Comparison of ENCODE assay signal across 10 cellular contexts in genomic region chr17:39094607-39095308, GRCh38. TPM values are rescaled to one million over a fixed set of nuclear protein-coding genes. Genes with fewer than 3 reads are reported as not detected.
DNase-seq lines count a peak whose midpoint lies in the region; ATAC-seq and TF ChIP-seq lines count a peak whose summit lies in the region.
"Had no signal": no experiment of that assay in that cellular context is flagged by ENCODE, and none has a peak within 500 bp of the region (broad histone marks: within the 10 kb centered on the region; RNA-seq: fewer than 3 reads in every experiment).

No MANE protein-coding gene starts in this region.

- peak; percentile 7 for ATAC-seq in left ventricle myocardium superior

- H3K36me3 Mint-ChIP-seq in MCF 10A (ENCODE audit: insufficient read depth, unreplicated experiment): no peaks in the 10 kb centered on the region

- H3K9me3 Mint-ChIP-seq in MCF 10A (ENCODE audit: unreplicated experiment): no peaks in the 10 kb centered on the region

- TF ChIP-seq EP300 in transverse colon (IDR thresholded peaks at IDR 0.05; ENCODE audit: low read depth): no peak

- H3K27me3 ChIP-seq in breast epithelium (no peaks in the 10 kb centered on the region), transverse colon (no peaks in the 10 kb centered on the region)

- H3K9me3 ChIP-seq in breast epithelium (no peaks in the 10 kb centered on the region), transverse colon (no peaks in the 10 kb centered on the region)

- H3K4me3 ChIP-seq in breast epithelium (no peak overlapping the region), transverse colon (no peak overlapping the region)

- TF ChIP-seq CTCF in breast epithelium (IDR thresholded peaks at IDR 0.05) (no peak), MCF 10A (IDR thresholded peaks at IDR 0.05; ENCODE audit: unreplicated experiment) (no peak), transverse colon (IDR thresholded peaks at IDR 0.05) (no peak)

- no peaks in the 10 kb centered on the region for H3K4me1 Mint-ChIP-seq in MCF 10A (ENCODE audit: insufficient read depth, unreplicated experiment)

- no peaks in the 10 kb centered on the region for H3K4me1 ChIP-seq in breast epithelium
- peaks cover 0 to 58% (median 10%) of the 10 kb centered on the region in 4 donors for H3K4me1 ChIP-seq in transverse colon

- intact Hi-C loops in breast epithelium (cut with DNase I; ENCODE audit: low total_unique reads): no loop called here
- intact Hi-C loops in MCF 10A (cut with micrococcal nuclease): no loop called here
- intact Hi-C loops in left ventricle myocardium superior (cut with micrococcal nuclease): loop anchor here (10.0 kb wide), 1 partner anchor 50 kb away; no protein-coding TSS in a partner anchor
- intact Hi-C loops in transverse colon (cut with DNase I; ENCODE audit: low total_unique reads): no loop called here

- DNase-seq in breast epithelium (ENCODE audit: low spot score in 2 of 2): no peak
- DNase-seq in MCF 10A (ENCODE audit: unreplicated experiment): no peak
- peak; percentile 67 for DNase-seq in activated CD8-positive, alpha-beta memory T cell treated with anti-CD3 and anti-CD28 coated beads for 24 hours
- no peak for DNase-seq in left ventricle myocardium superior
- peak; percentile 22 for DNase-seq in transverse colon
- no peak for DNase-seq in inferior parietal cortex (ENCODE audit: extremely low spot score)
- DNase-seq in UCSD-AML1 (lab: John Stamatoyannopoulos, UW; ENCODE audit: unreplicated experiment): no peak
- no peak for DNase-seq in T1000 (lab: John Stamatoyannopoulos, UW)
- DNase-seq: anterior cingulate cortex; stimulated activated CD4-positive, alpha-beta T cell treated with anti-CD3 and anti-CD28 coated beads, Interleukin-4, amount 100 ng/mL, for 4 hours had no signal

- no peaks in the 10 kb centered on the region for H3K36me3 ChIP-seq in breast epithelium
- H3K36me3 ChIP-seq in transverse colon: no peaks in the 10 kb centered on the region

- WGBS in transverse colon (ENCODE audit: low coverage in 1 of 2), 2 donors: 67 to 77% methylated on average over 1 to 8 of the region's 8 CpGs

- CTCF ChIA-PET in MCF 10A (lab: Yijun Ruan, JAX): no interaction called here

- in situ Hi-C loops in transverse colon (cut with MboI; ENCODE audit: low pct_ligation_motif_present in 1 of 4, low pct_unique_long_range_greater_than_20kb in 1 of 4, low sequenced_read_pairs in 3 of 4): no loop called here

- POLR2A ChIA-PET in MCF 10A (lab: Yijun Ruan, JAX): no interaction called here

- peak overlapping the region; percentile 45 to 66 for H3K27ac ChIP-seq in breast epithelium
- H3K27ac ChIP-seq in transverse colon: peak overlapping the region in 3 of 4 donors; percentile 42 to 72 (median 53)

- no TSS peak for BruUV-seq in MCF 10A (replicated peaks; lab: Mats Ljungman, UMichigan)

- peaks cover 31% of the 10 kb centered on the region for H3K27me3 Mint-ChIP-seq in MCF 10A (ENCODE audit: insufficient read depth, unreplicated experiment)

- H3K27ac Mint-ChIP-seq in MCF 10A (ENCODE audit: low read depth, unreplicated experiment): no peak overlapping the region

- H3K4me3 Mint-ChIP-seq in MCF 10A (ENCODE audit: unreplicated experiment): no peak overlapping the region

- TF ChIP-seq POLR2A in breast epithelium (IDR thresholded peaks at IDR 0.05) (no peak), transverse colon (IDR thresholded peaks at IDR 0.05) (no peak)

RNA-seq across cellular contexts. Expression of gene PLXDC1, which starts 56.7 kb away (rescaled TPM):
- total RNA-seq in breast epithelium (10 to 100 TPM; 11.8 to 37.7 (median 23.1) TPM), MCF 10A (2022) (0.22 and 0.61 TPM in 2 replicates), left ventricle myocardium superior (15.8 TPM), transverse colon (10 to 100 TPM in 1 of 4 donors, 1 to 10 TPM in 3; 1.6 to 26.2 (median 4.3) TPM)

Comparison
In these comparisons a context has a peak if more than half of its experiments do, and no peak if none do; other contexts are left out.
1. DNase-seq: peak in activated CD8-positive, alpha-beta memory T cell treated with anti-CD3 and anti-CD28 coated beads for 24 hours (single experiment) and transverse colon (single experiment); none in breast epithelium (0 of 2), MCF 10A (single experiment), left ventricle myocardium superior (single experiment), inferior parietal cortex (single experiment), UCSD-AML1 (single experiment) and T1000 (single experiment).